ENCODE assay signal across 8 cellular contexts in the genomic region with DNA sequence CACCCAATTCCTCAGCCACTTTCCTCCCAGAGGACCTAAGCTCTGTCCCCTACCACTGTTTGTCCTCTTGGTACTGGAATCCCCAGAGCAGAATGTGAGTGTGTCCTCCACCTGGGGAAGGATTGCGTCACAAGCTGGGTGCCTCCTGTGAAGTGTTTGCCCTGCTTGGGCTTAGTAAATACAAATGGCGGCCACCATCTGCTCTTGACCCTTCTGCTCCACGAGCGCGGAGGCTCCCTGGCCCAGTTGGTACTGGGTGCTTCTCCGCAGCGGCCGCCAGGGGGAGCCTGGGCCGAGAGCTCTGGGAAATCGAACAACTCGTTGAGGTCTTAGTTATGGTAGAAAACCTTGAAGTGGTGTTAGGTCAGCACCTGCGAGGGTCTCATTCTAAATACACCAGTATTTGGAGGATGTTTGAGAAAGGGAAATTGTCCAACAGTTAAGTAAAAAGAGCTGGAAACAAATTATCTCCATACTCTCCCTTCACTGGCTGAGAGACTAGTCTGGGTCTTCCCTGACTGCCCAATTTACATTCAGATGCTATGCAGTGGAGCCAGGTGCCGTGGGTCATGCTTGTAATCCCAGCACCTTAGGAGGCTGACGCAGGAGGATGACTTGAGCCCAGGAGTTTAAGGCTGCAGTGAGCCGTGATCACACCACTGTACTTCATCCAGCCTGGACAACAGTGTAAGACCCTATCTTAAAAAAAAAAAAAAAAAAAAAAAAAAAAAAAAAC.
A peak's percentile ranks its signal among the peaks of the same experiment; 100 is the strongest.
DNase-seq lines count a peak whose midpoint lies in the region; ATAC-seq and TF ChIP-seq lines count a peak whose summit lies in the region.

No MANE protein-coding gene starts in this region.

- H3K27ac ChIP-seq in RWPE1 = no peak overlapping the region

- DNase-seq in G401 (ENCODE audit: low spot score) (peak; percentile 27), RWPE1 (ENCODE audit: low spot score) (peak; percentile 11), astrocyte of the hippocampus (ENCODE audit: low read depth, low spot score) (peak; percentile 13), kidney tubule cell (ENCODE audit: low spot score) (peak; percentile 9), T-helper 9 cell (no peak)
- peak; percentile 15 for DNase-seq in stimulated activated CD8-positive, alpha-beta memory T cell treated with anti-CD3 and anti-CD28 coated beads, Interleukin-4, amount 100 ng/mL, for 24 hours (ENCODE audit: low read depth)

- POLR2A ChIA-PET in RWPE1 (lab: Yijun Ruan, JAX; ENCODE audit: low non-redundant PET) = no interaction called here

- CTCF ChIA-PET in RWPE1 (lab: Yijun Ruan, JAX) = interaction anchor here (0.8 to 1.4 kb wide), 6 partner anchors 17 to 348 kb away, joined by 3 to 5 read pairs (median 4); no protein-coding TSS in a partner anchor

- ATAC-seq in HG03045 (IDR thresholded peaks at IDR 0.05; ENCODE audit: unreplicated experiment) (peak; percentile 86), HG03097 (IDR thresholded peaks at IDR 0.05; ENCODE audit: low FRiP score, unreplicated experiment) (no peak)

- peak; percentile 37 for TF ChIP-seq CTCF in RWPE1 (conservative IDR thresholded peaks at IDR 0.05; ENCODE audit: low read depth)

- in situ Hi-C loops in G401 (cut with HindIII; ENCODE audit: low sequenced_read_pairs) = no loop called here
